In genomic region chr1:54488065-54488750, GRCh38 we compare ENCODE assay signal across 8 cellular contexts. TPM values are rescaled to one million over a fixed set of nuclear protein-coding genes. Genes with fewer than 3 reads are reported as not detected.
DNase-seq lines count a peak whose midpoint lies in the region; ATAC-seq and TF ChIP-seq lines count a peak whose summit lies in the region.

No MANE protein-coding gene starts in this region.

- CTCF ChIA-PET in activated B cell treated with CpG ODN at 0.5 μM for 24 hours (lab: Charles Lee) = interaction anchor here (1.2 to 3.2 kb wide), 10 partner anchors 8 to 434 kb away, joined by 3 to 37 read pairs (median 7); partner anchors contain the start of genes CYB5RL, MRPL37, SSBP3 and TCEANC2

- no peak for TF ChIP-seq POLR2A in spleen (IDR thresholded peaks at IDR 0.05)

- intact Hi-C loops in activated B cell treated with CpG ODN at 0.5 μM for 24 hours (cut with micrococcal nuclease) = loop anchor here (1.0 to 2.0 kb wide), 5 partner anchors 81 to 435 kb away; partner anchors contain the start of genes CYB5RL, MRPL37, PARS2 and TCEANC2
- intact Hi-C loops in spleen (cut with DNase I; ENCODE audit: low total_unique reads) = loop anchor here (5.0 to 10.0 kb wide), 2 partner anchors 173 to 416 kb away; no protein-coding TSS in a partner anchor

- peaks cover 17 to 52% (median 36%) of the 10 kb centered on the region in 6 donors for H3K4me1 ChIP-seq in spleen

- no peaks in the 10 kb centered on the region for H3K9me3 Mint-ChIP-seq in activated B cell treated with CpG ODN at 0.5 μM for 24 hours

- peaks cover 0 to 42% (median 0%) of the 10 kb centered on the region in 7 donors for H3K27me3 ChIP-seq in spleen (replicated peaks in 1 of 7)

- ATAC-seq in HG02840 (IDR thresholded peaks at IDR 0.05; ENCODE audit: low FRiP score, unreplicated experiment) = peak; percentile 48
- ATAC-seq in activated B cell treated with CpG ODN at 0.5 μM for 24 hours (ENCODE audit: low read depth) = peak; percentile 70
- no peak for ATAC-seq in HG03095 (IDR thresholded peaks at IDR 0.05; ENCODE audit: unreplicated experiment)

- H3K36me3 Mint-ChIP-seq in activated B cell treated with CpG ODN at 0.5 μM for 24 hours (ENCODE audit: low read depth) = no peaks in the 10 kb centered on the region

- peaks cover 22% of the 10 kb centered on the region for H3K4me1 Mint-ChIP-seq in activated B cell treated with CpG ODN at 0.5 μM for 24 hours

- 0 to 1% (median 0%) methylated on average over 42 to 62 of the region's 62 CpGs for WGBS in spleen, 5 donors

- H3K9me3 ChIP-seq in spleen = no peaks in the 10 kb centered on the region

- peak overlapping the region; percentile 89 for H3K4me3 Mint-ChIP-seq in activated B cell treated with CpG ODN at 0.5 μM for 24 hours

- no peaks in the 10 kb centered on the region for H3K36me3 ChIP-seq in spleen

- POLR2A ChIA-PET in activated B cell treated with CpG ODN at 0.5 μM for 24 hours (lab: Charles Lee) = interaction anchor here (0.6 to 5.2 kb wide), 6 partner anchors 77 to 419 kb away, joined by 3 to 108 read pairs (median 5); partner anchors contain the start of genes CYB5RL, MRPL37 and SSBP3

- H3K27me3 Mint-ChIP-seq in activated B cell treated with CpG ODN at 0.5 μM for 24 hours = peaks cover 7% of the 10 kb centered on the region

- H3K27ac ChIP-seq in caudate nucleus (ENCODE audit: low read depth, low read length) (peak overlapping the region; percentile 92), spleen (peak overlapping the region; percentile 78 to 91 (median 88))

- DNase-seq in GM04504 (ENCODE audit: low read depth) (peak; percentile 77), NCI-H2171 treated with DMSO at 0.1 percent for 48 hours (lab: John Stamatoyannopoulos, UW) (peak; percentile 78), activated B cell treated with CpG ODN at 0.5 μM for 24 hours (peak; percentile 76), caudate nucleus (lab: John Stamatoyannopoulos, UW) (peak in 60 of 61 donors; percentile 28 to 90 (median 78)), islet precursor cell (peak; percentile 95), spleen (peak; percentile 94)

- TF ChIP-seq CTCF in activated B cell treated with CpG ODN at 0.5 μM for 24 hours (IDR thresholded peaks at IDR 0.05) = no peak
- TF ChIP-seq CTCF in spleen (IDR thresholded peaks at IDR 0.05 in 8 of 11, conservative IDR thresholded peaks at IDR 0.05 in 3 of 11) = peak in 5 of 11 experiments; percentile 6 to 27 (median 10)

- peak overlapping the region; percentile 60 to 81 (median 63) for H3K4me3 ChIP-seq in spleen

- H3K27ac Mint-ChIP-seq in activated B cell treated with CpG ODN at 0.5 μM for 24 hours = peak overlapping the region; percentile 80

RNA-seq across cellular contexts. Expression of gene ACOT11, which starts 59.8 kb away (rescaled TPM):
- total RNA-seq in activated B cell treated with CpG ODN at 0.5 μM for 24 hours = 0.10 and 0.16 TPM in 2 replicates
- 1 to 10 TPM; 1.5 to 3.2 (median 2.5) TPM for total RNA-seq in spleen
- polyA plus RNA-seq in spleen = under 1 TPM; 0.30 to 0.86 (median 0.52) TPM
